17 cellular contexts compared by ENCODE assay signal in genomic region chr10:33302188-33302829, GRCh38. TPM values are rescaled to one million over a fixed set of nuclear protein-coding genes. Genes with fewer than 3 reads are reported as not detected.
A peak's percentile ranks its signal among the peaks of the same experiment; 100 is the strongest.
DNase-seq lines count a peak whose midpoint lies in the region; ATAC-seq and TF ChIP-seq lines count a peak whose summit lies in the region.
"Had no signal": no experiment of that assay in that cellular context is flagged by ENCODE, and none has a peak within 500 bp of the region (broad histone marks: within the 10 kb centered on the region; RNA-seq: fewer than 3 reads in every experiment).

No MANE protein-coding gene starts in this region.

- no peak overlapping the region for H3K14ac ChIP-seq in mesenchymal stem cell (ENCODE audit: low read length in 2 of 2)

- H2BK12ac ChIP-seq in mesenchymal stem cell (ENCODE audit: low read length in 2 of 2), result peak overlapping the region in 1 of 2 experiments; percentile 26

- no peak overlapping the region for H4K91ac ChIP-seq in mesenchymal stem cell (ENCODE audit: low read length)

- no peak for TF ChIP-seq EP300 in stomach (IDR thresholded peaks at IDR 0.05)

- no peak overlapping the region for H2BK15ac ChIP-seq in mesenchymal stem cell (ENCODE audit: low read depth, poor library complexity, severe bottlenecking)

- H3K79me1 ChIP-seq in mesenchymal stem cell (replicated peaks; ENCODE audit: low read length, poor library complexity, severe bottlenecking), result peaks cover 2% of the 10 kb centered on the region

- no peak overlapping the region for H3K4ac ChIP-seq in mesenchymal stem cell (ENCODE audit: low read depth in 1 of 2, low read length in 2 of 2)

- H3K9me3 ChIP-seq in endodermal cell (ENCODE audit: control insufficient read depth, low read length) (no peaks in the 10 kb centered on the region), mesenchymal stem cell (ENCODE audit: control insufficient read depth, low read length) (no peaks in the 10 kb centered on the region), stomach (no peaks in the 10 kb centered on the region)

- peaks cover 2% of the 10 kb centered on the region for H3K36me3 Mint-ChIP-seq in endodermal cell (ENCODE audit: low read depth)
- H3K36me3 Mint-ChIP-seq in stimulated activated naive B cell treated with anti-CD40 and anti-IgM and Interleukin-4, amounts not matched to agents 10 μg/mL and 1 μg/mL and 100 μg/mL, for 72 hours, result no peaks in the 10 kb centered on the region
- no peaks in the 10 kb centered on the region for H3K36me3 Mint-ChIP-seq in activated naive CD4-positive, alpha-beta T cell treated with anti-CD3 and anti-CD28 coated beads, Interleukin-2, amount 10 ng/mL, durations not matched to agents 7 days and 5 days
- H3K36me3 Mint-ChIP-seq: activated CD8-positive, alpha-beta memory T cell treated with anti-CD3 and anti-CD28 coated beads, Interleukin-2, amount 10 ng/mL, durations not matched to agents 7 days and 5 days; T-cell had no signal

- no peak for TF ChIP-seq CTCF in endodermal cell (conservative IDR thresholded peaks at IDR 0.05)
- TF ChIP-seq CTCF in stomach (IDR thresholded peaks at IDR 0.05), result no peak

- no peak overlapping the region for H2AK5ac ChIP-seq in mesenchymal stem cell (ENCODE audit: low read length, severe bottlenecking)

- peak overlapping the region; percentile 18 for H3K4me3 Mint-ChIP-seq in endodermal cell
- no peak overlapping the region for H3K4me3 Mint-ChIP-seq in stimulated activated naive B cell treated with anti-CD40 and anti-IgM and Interleukin-4, amounts not matched to agents 10 μg/mL and 1 μg/mL and 100 μg/mL, for 72 hours
- no peak overlapping the region for H3K4me3 Mint-ChIP-seq in activated naive CD4-positive, alpha-beta T cell treated with anti-CD3 and anti-CD28 coated beads, Interleukin-2, amount 10 ng/mL, durations not matched to agents 7 days and 5 days
- H3K4me3 Mint-ChIP-seq: activated B cell treated with CpG ODN at 0.5 μM for 24 hours; activated CD8-positive, alpha-beta memory T cell treated with anti-CD3 and anti-CD28 coated beads, Interleukin-2, amount 10 ng/mL, durations not matched to agents 7 days and 5 days; T-cell had no signal

- H2BK120ac ChIP-seq in mesenchymal stem cell (ENCODE audit: low read depth, low read length), result no peak overlapping the region

- no peak overlapping the region for H3K18ac ChIP-seq in mesenchymal stem cell (ENCODE audit: low read depth in 1 of 2, low read length in 2 of 2)

- H3K27ac Mint-ChIP-seq in endodermal cell, result peak overlapping the region; percentile 86
- no peak overlapping the region for H3K27ac Mint-ChIP-seq in stimulated activated naive B cell treated with anti-CD40 and anti-IgM and Interleukin-4, amounts not matched to agents 10 μg/mL and 1 μg/mL and 100 μg/mL, for 72 hours
- no peak overlapping the region for H3K27ac Mint-ChIP-seq in activated naive CD4-positive, alpha-beta T cell treated with anti-CD3 and anti-CD28 coated beads, Interleukin-2, amount 10 ng/mL, durations not matched to agents 7 days and 5 days
- H3K27ac Mint-ChIP-seq: activated B cell treated with CpG ODN at 0.5 μM for 24 hours; activated CD8-positive, alpha-beta memory T cell treated with anti-CD3 and anti-CD28 coated beads, Interleukin-2, amount 10 ng/mL, durations not matched to agents 7 days and 5 days had no signal

- no peak overlapping the region for H2BK5ac ChIP-seq in mesenchymal stem cell (ENCODE audit: low read depth, low read length, poor library complexity, severe bottlenecking)

- H3K4me1 Mint-ChIP-seq in endodermal cell, result peaks cover 80% of the 10 kb centered on the region
- H3K4me1 Mint-ChIP-seq in stimulated activated naive B cell treated with anti-CD40 and anti-IgM and Interleukin-4, amounts not matched to agents 10 μg/mL and 1 μg/mL and 100 μg/mL, for 72 hours, result no peaks in the 10 kb centered on the region
- peaks cover 2% of the 10 kb centered on the region for H3K4me1 Mint-ChIP-seq in activated naive CD4-positive, alpha-beta T cell treated with anti-CD3 and anti-CD28 coated beads, Interleukin-2, amount 10 ng/mL, durations not matched to agents 7 days and 5 days
- H3K4me1 Mint-ChIP-seq: activated B cell treated with CpG ODN at 0.5 μM for 24 hours; activated CD8-positive, alpha-beta memory T cell treated with anti-CD3 and anti-CD28 coated beads, Interleukin-2, amount 10 ng/mL, durations not matched to agents 7 days and 5 days had no signal

- H4K8ac ChIP-seq in mesenchymal stem cell (ENCODE audit: low read length), result no peak overlapping the region

- WGBS in endodermal cell (ENCODE audit: insufficient coverage in 1 of 2, insufficient read length in 1 of 2), 2 experiments, result 84 to 90% methylated on average over 3 of the region's 3 CpGs
- 74% methylated on average over 3 of the region's 3 CpGs for WGBS in mesenchymal stem cell
- WGBS in stomach, 5 donors, result 76 to 91% (median 85%) methylated on average over 3 of the region's 3 CpGs

- no peak overlapping the region for H2AFZ ChIP-seq in mesenchymal stem cell (ENCODE audit: low read depth, low read length)

- no peaks in the 10 kb centered on the region for H3K9me3 Mint-ChIP-seq in endodermal cell
- H3K9me3 Mint-ChIP-seq in stimulated activated naive B cell treated with anti-CD40 and anti-IgM and Interleukin-4, amounts not matched to agents 10 μg/mL and 1 μg/mL and 100 μg/mL, for 72 hours, result no peaks in the 10 kb centered on the region
- H3K9me3 Mint-ChIP-seq in activated naive CD4-positive, alpha-beta T cell treated with anti-CD3 and anti-CD28 coated beads, Interleukin-2, amount 10 ng/mL, durations not matched to agents 7 days and 5 days, result no peaks in the 10 kb centered on the region
- H3K9me3 Mint-ChIP-seq: activated B cell treated with CpG ODN at 0.5 μM for 24 hours, T-cell had no signal

- H3K27ac ChIP-seq in endodermal cell (ENCODE audit: low read depth, low read length) (no peak overlapping the region), mesenchymal stem cell (ENCODE audit: low read length, poor library complexity, severe bottlenecking) (peak overlapping the region; percentile 31), stomach (peak overlapping the region in 3 of 5 donors; percentile 35 to 47 (median 43))

- H3K4me3 ChIP-seq in endodermal cell (ENCODE audit: low read length) (no peak overlapping the region), mesenchymal stem cell (ENCODE audit: insufficient read depth in 1 of 2, low read depth in 1 of 2, low read length in 2 of 2) (no peak overlapping the region), stomach (no peak overlapping the region)
- H3K4me3 ChIP-seq: skin epidermis had no signal

- peak; percentile 26 for DNase-seq in NCI-H69 (lab: John Stamatoyannopoulos, UW)
- peak; percentile 62 for DNase-seq in endodermal cell
- no peak for DNase-seq in mesenchymal stem cell
- no peak for DNase-seq in stomach
- no peak for DNase-seq in NCI-H146 (lab: John Stamatoyannopoulos, UW)
- DNase-seq in stimulated activated naive B cell treated with anti-CD40 and anti-IgM and Interleukin-4, amounts not matched to agents 10 μg/mL and 1 μg/mL and 100 μg/mL, for 72 hours, result no peak
- DNase-seq in activated naive CD4-positive, alpha-beta T cell treated with anti-CD3 and anti-CD28 coated beads, Interleukin-2, amount 10 ng/mL, durations not matched to agents 7 days and 5 days, result no peak
- DNase-seq: activated B cell treated with CpG ODN at 0.5 μM for 24 hours; activated CD8-positive, alpha-beta memory T cell treated with anti-CD3 and anti-CD28 coated beads, Interleukin-2, amount 10 ng/mL, durations not matched to agents 7 days and 5 days; C1 segment of cervical spinal cord; cerebellar nuclear complex; NCI-H1048; NK-92 treated with Interleukin-12 subunit alpha and Interleukin-12 subunit beta, amount 100 ng/mL, for 24 hours; T-cell; trophoblast cell had no signal

- no peak for TF ChIP-seq POLR2A in stomach (IDR thresholded peaks at IDR 0.05)

- H3K9ac ChIP-seq in endodermal cell (ENCODE audit: extremely low read depth, low read length, poor library complexity, severe bottlenecking) (no peak overlapping the region), mesenchymal stem cell (ENCODE audit: low read length) (no peak overlapping the region)

- H3K23ac ChIP-seq in mesenchymal stem cell (ENCODE audit: low read length in 2 of 2), result peak overlapping the region in 1 of 2 experiments; percentile 61

- intact Hi-C loops in stomach (cut with DNase I; ENCODE audit: low total_unique reads), result no loop called here

- H3K27me3 ChIP-seq in endodermal cell (ENCODE audit: control insufficient read depth, insufficient read depth, low read length, poor library complexity, severe bottlenecking) (no peaks in the 10 kb centered on the region), mesenchymal stem cell (ENCODE audit: control insufficient read depth in 1 of 2, insufficient read depth in 1 of 2, low read length in 2 of 2) (no peaks in the 10 kb centered on the region), stomach (no peaks in the 10 kb centered on the region)

- no peaks in the 10 kb centered on the region for H3K27me3 Mint-ChIP-seq in endodermal cell (ENCODE audit: insufficient read depth)
- no peaks in the 10 kb centered on the region for H3K27me3 Mint-ChIP-seq in stimulated activated naive B cell treated with anti-CD40 and anti-IgM and Interleukin-4, amounts not matched to agents 10 μg/mL and 1 μg/mL and 100 μg/mL, for 72 hours
- peaks cover 8% of the 10 kb centered on the region for H3K27me3 Mint-ChIP-seq in activated naive CD4-positive, alpha-beta T cell treated with anti-CD3 and anti-CD28 coated beads, Interleukin-2, amount 10 ng/mL, durations not matched to agents 7 days and 5 days
- H3K27me3 Mint-ChIP-seq: T-cell had no signal

- CTCF ChIA-PET in activated naive CD4-positive, alpha-beta T cell treated with anti-CD3 and anti-CD28 coated beads, Interleukin-2, amount 10 ng/mL, durations not matched to agents 7 days and 5 days (lab: Charles Lee), result no interaction called here

- no peak overlapping the region for H3K4me2 ChIP-seq in mesenchymal stem cell (ENCODE audit: low read length, poor library complexity, severe bottlenecking)

- H3K4me1 ChIP-seq in endodermal cell (ENCODE audit: control insufficient read depth, insufficient read depth, low read length) (peaks cover 43% of the 10 kb centered on the region), mesenchymal stem cell (ENCODE audit: control insufficient read depth, insufficient read depth, low read depth, low read length) (peaks cover 17% of the 10 kb centered on the region), stomach (peaks cover 7 to 47% (median 28%) of the 10 kb centered on the region in 4 donors)

- no peak for ATAC-seq in stimulated activated naive B cell treated with anti-CD40 and anti-IgM and Interleukin-4, amounts not matched to agents 10 μg/mL and 1 μg/mL and 100 μg/mL, for 72 hours (replicated peaks)
- no peak for ATAC-seq in GM18517 (IDR thresholded peaks at IDR 0.05; ENCODE audit: unreplicated experiment)
- ATAC-seq: activated CD8-positive, alpha-beta memory T cell treated with anti-CD3 and anti-CD28 coated beads, Interleukin-2, amount 10 ng/mL, durations not matched to agents 7 days and 5 days; T-cell had no signal

- H3K36me3 ChIP-seq in endodermal cell (ENCODE audit: control insufficient read depth, insufficient read depth, low read length) (peaks cover 39% of the 10 kb centered on the region), mesenchymal stem cell (ENCODE audit: control insufficient read depth in 1 of 2, insufficient read depth in 2 of 2, low read depth in 1 of 2, low read length in 2 of 2) (peaks cover 31 to 79% of the 10 kb centered on the region in 2 experiments), stomach (no peaks in the 10 kb centered on the region)

RNA-seq across cellular contexts. Expression of gene NRP1, which starts 32.2 kb away (rescaled TPM):
- total RNA-seq in endodermal cell (10 to 100 TPM; 20.7 to 30.6 TPM), stomach (10 to 100 TPM in 4 of 5 donors, 1 to 10 TPM in 1; 7.2 to 94.7 (median 21.0) TPM)
- 18.0 TPM for polyA plus RNA-seq in endodermal cell (2013, experiment 1 of 2)
- polyA plus RNA-seq in endodermal cell (2013, experiment 2 of 2), result 18.6 TPM
- polyA plus RNA-seq in mesenchymal stem cell (2013, experiment 1 of 2), result 29.3 TPM
- 30.0 TPM for polyA plus RNA-seq in mesenchymal stem cell (2013, experiment 2 of 2)
- polyA plus RNA-seq in stomach, result 1 to 10 TPM; 4.6 to 6.1 (median 5.3) TPM
- total RNA-seq: activated B cell treated with CpG ODN at 0.5 μM for 24 hours had no signal

Comparison
In these comparisons a context has a peak if more than half of its experiments do, and no peak if none do; other contexts are left out.
1. DNase-seq: peak in NCI-H69 (single experiment) and endodermal cell (single experiment); none in mesenchymal stem cell (single experiment), stomach (single experiment), NCI-H146 (single experiment), stimulated activated naive B cell treated with anti-CD40 and anti-IgM and Interleukin-4, amounts not matched to agents 10 μg/mL and 1 μg/mL and 100 μg/mL, for 72 hours (single experiment) and activated naive CD4-positive, alpha-beta T cell treated with anti-CD3 and anti-CD28 coated beads, Interleukin-2, amount 10 ng/mL, durations not matched to agents 7 days and 5 days (single experiment).